ENCODE assay signal across 1 cellular context in genomic region chr12:124927325-124928094, GRCh38.
TF ChIP-seq lines count a peak whose summit lies in the region.

No MANE protein-coding gene starts in this region.

TF ChIP-seq in HepG2, 621 proteins besides CTCF, POLR2A, EP300 and RAD21 (continued from another document and continues in another):
- TF ChIP-seq MNT (IDR thresholded peaks at IDR 0.05) = no peak
- TF ChIP-seq ZNF687 (CRISPR knock-in tag; IDR thresholded peaks at IDR 0.05) = peak; percentile 76; the same call in 1 of the 2 replicates
- TF ChIP-seq ISL2 (CRISPR knock-in tag; IDR thresholded peaks at IDR 0.05) = peak; percentile 48; the same call in 1 of the 2 replicates
- TF ChIP-seq ZNF354B (CRISPR knock-in tag; IDR thresholded peaks at IDR 0.05) = no peak
- TF ChIP-seq PCBP2 (optimal IDR thresholded peaks at IDR 0.05; ENCODE audit: low read depth, low read length, poor library complexity, severe bottlenecking) = no peak
- peak; percentile 8; the same call in 1 of the 2 replicates for TF ChIP-seq SNAPC4 (CRISPR knock-in tag; IDR thresholded peaks at IDR 0.05)
- TF ChIP-seq ZBTB33 (CRISPR knock-in tag; IDR thresholded peaks at IDR 0.05) = 0 out of 2 replicates have a peak, but pooled peaks have one; percentile 37
- peak; percentile 85 for TF ChIP-seq KDM2A (CRISPR knock-in tag; IDR thresholded peaks at IDR 0.05; ENCODE audit: borderline replicate concordance, low read depth)
- no peak; the same call in 1 of the 2 replicates for TF ChIP-seq ESRRA (CRISPR knock-in tag; IDR thresholded peaks at IDR 0.05; ENCODE audit: low read depth)
- peak; percentile 72; the same call in 1 of the 2 replicates for TF ChIP-seq TSC22D2 (CRISPR knock-in tag; IDR thresholded peaks at IDR 0.05; ENCODE audit: borderline replicate concordance)
- no peak for TF ChIP-seq POLR2AphosphoS5 (IDR thresholded peaks at IDR 0.05; ENCODE audit: low read depth, low read length)
- no peak for TF ChIP-seq DDIT3 (CRISPR knock-in tag; IDR thresholded peaks at IDR 0.05)
- no peak for TF ChIP-seq GATA4 (IDR thresholded peaks at IDR 0.05; ENCODE audit: borderline replicate concordance, low read depth)
- 0 out of 2 replicates have a peak, but pooled peaks have one; percentile 35 for TF ChIP-seq ZNF564 (CRISPR knock-in tag; IDR thresholded peaks at IDR 0.05)
- TF ChIP-seq ZNF24 (IDR thresholded peaks at IDR 0.05) = peak; percentile 99
- TF ChIP-seq ZSCAN9 (CRISPR knock-in tag; IDR thresholded peaks at IDR 0.05; ENCODE audit: borderline replicate concordance) = peak; percentile 39
- peak; percentile 52; the same call in 1 of the 2 replicates for TF ChIP-seq HMGXB3 (CRISPR knock-in tag; IDR thresholded peaks at IDR 0.05; ENCODE audit: borderline replicate concordance)
- TF ChIP-seq SALL2 (CRISPR knock-in tag; IDR thresholded peaks at IDR 0.05) = peak; percentile 41; the same call in 1 of the 2 replicates
- no peak for TF ChIP-seq HCFC1 (IDR thresholded peaks at IDR 0.05; ENCODE audit: low read depth, low read length)
- TF ChIP-seq MXI1 (IDR thresholded peaks at IDR 0.05; ENCODE audit: borderline replicate concordance, low read depth, low read length) = peak; percentile 44; the same call in 1 of the 3 replicates
- TF ChIP-seq NR2F1 (CRISPR knock-in tag; IDR thresholded peaks at IDR 0.05) = peak in 1 of 2 experiments; percentile 75; a peak in 2 of 4 replicates
- peak; percentile 50 for TF ChIP-seq ZNF781 (CRISPR knock-in tag; IDR thresholded peaks at IDR 0.05; ENCODE audit: borderline replicate concordance, not compliant biosample characterization)
- no peak; the same call in 1 of the 2 replicates for TF ChIP-seq TAF1 (CRISPR knock-in tag; IDR thresholded peaks at IDR 0.05)
- peak; percentile 78; the same call in 1 of the 2 replicates for TF ChIP-seq ELF4 (CRISPR knock-in tag; IDR thresholded peaks at IDR 0.05; ENCODE audit: borderline replicate concordance)
- TF ChIP-seq ZFP91 (CRISPR knock-in tag; IDR thresholded peaks at IDR 0.05; ENCODE audit: borderline replicate concordance) = peak; percentile 70; the same call in 1 of the 2 replicates
- TF ChIP-seq ZNF557 (CRISPR knock-in tag; IDR thresholded peaks at IDR 0.05) = peak; percentile 43; the same call in 1 of the 2 replicates
- peak; percentile 35; the same call in 1 of the 2 replicates for TF ChIP-seq MYPOP (CRISPR knock-in tag; IDR thresholded peaks at IDR 0.05)
- peak; percentile 22; the same call in 1 of the 2 replicates for TF ChIP-seq FOXJ3 (CRISPR knock-in tag; IDR thresholded peaks at IDR 0.05; ENCODE audit: borderline replicate concordance)
- 0 out of 2 replicates have a peak, but pooled peaks have one; percentile 2 for TF ChIP-seq ZNF790 (CRISPR knock-in tag; IDR thresholded peaks at IDR 0.05; ENCODE audit: borderline replicate concordance)
- peak; percentile 65; the same call in 1 of the 2 replicates for TF ChIP-seq MTA1 (CRISPR knock-in tag; IDR thresholded peaks at IDR 0.05; ENCODE audit: borderline replicate concordance)
- peak; percentile 25; the same call in 1 of the 2 replicates for TF ChIP-seq TFDP1 (CRISPR knock-in tag; IDR thresholded peaks at IDR 0.05; ENCODE audit: borderline replicate concordance)
- peak; percentile 57; the same call in 1 of the 2 replicates for TF ChIP-seq HOXA3 (CRISPR knock-in tag; IDR thresholded peaks at IDR 0.05)
- TF ChIP-seq ZNF20 (CRISPR knock-in tag; IDR thresholded peaks at IDR 0.05) = no peak
- no peak for TF ChIP-seq NPAS2 (CRISPR knock-in tag; IDR thresholded peaks at IDR 0.05; ENCODE audit: borderline replicate concordance)
